8 cellular contexts compared by ENCODE assay signal in genomic region chr4:113355550-113356371, GRCh38.
DNase-seq lines count a peak whose midpoint lies in the region; ATAC-seq, FAIRE-seq and TF ChIP-seq lines count a peak whose summit lies in the region.

No MANE protein-coding gene starts in this region.

- H3K27me3 Mint-ChIP-seq in natural killer cell treated with Interleukin-12 subunit alpha and Interleukin-12 subunit beta and Interleukin-15 and Interleukin-18, amount 100 ng/mL, for 72 hours = peaks cover 28 to 57% of the 10 kb centered on the region in 2 donors

- peak overlapping the region; percentile 40 to 50 for H3K27ac Mint-ChIP-seq in natural killer cell treated with Interleukin-12 subunit alpha and Interleukin-12 subunit beta and Interleukin-15 and Interleukin-18, amount 100 ng/mL, for 72 hours

- peaks cover 26% of the 10 kb centered on the region for H3K9me3 Mint-ChIP-seq in natural killer cell treated with Interleukin-12 subunit alpha and Interleukin-12 subunit beta and Interleukin-15 and Interleukin-18, amount 100 ng/mL, for 72 hours

- H3K4me1 Mint-ChIP-seq in natural killer cell treated with Interleukin-12 subunit alpha and Interleukin-12 subunit beta and Interleukin-15 and Interleukin-18, amount 100 ng/mL, for 72 hours (ENCODE audit: low read depth in 2 of 2) = peaks cover 38 to 41% of the 10 kb centered on the region in 2 donors

- H3K36me3 Mint-ChIP-seq in natural killer cell treated with Interleukin-12 subunit alpha and Interleukin-12 subunit beta and Interleukin-15 and Interleukin-18, amount 100 ng/mL, for 72 hours = peaks cover 13% of the 10 kb centered on the region

- FAIRE-seq in urothelium cell line (lab: Jason Lieb, UNC) = peak; percentile 75

- TF ChIP-seq CTCF in WI38 (IDR thresholded peaks at IDR 0.05; ENCODE audit: low read depth, low read length) (no peak), cardiac fibroblast (IDR thresholded peaks at IDR 0.05; ENCODE audit: low read depth, low read length) (no peak)

- peak overlapping the region; percentile 53 for H3K4me3 Mint-ChIP-seq in natural killer cell treated with Interleukin-12 subunit alpha and Interleukin-12 subunit beta and Interleukin-15 and Interleukin-18, amount 100 ng/mL, for 72 hours

- DNase-seq in DMS79 treated with DMSO at 0.1 percent for 48 hours (lab: John Stamatoyannopoulos, UW) = peak; percentile 55
- DNase-seq in HS-27A (ENCODE audit: low read depth) = peak; percentile 89
- peak; percentile 91 to 95 for DNase-seq in cardiac fibroblast (ENCODE audit: low read depth in 2 of 2)
- DNase-seq in natural killer cell treated with Interleukin-12 subunit alpha and Interleukin-12 subunit beta and Interleukin-15 and Interleukin-18, amount 100 ng/mL, for 72 hours (ENCODE audit: low spot score) = peak; percentile 79
- peak; percentile 89 for DNase-seq in urothelium cell line (ENCODE audit: low spot score)
- DNase-seq in ecto neural progenitor cell (ENCODE audit: low spot score) = no peak

- peak overlapping the region; percentile 43 for H3K4me3 ChIP-seq in WI38 (ENCODE audit: low read depth, low read length)
- H3K4me3 ChIP-seq in cardiac fibroblast (replicated peaks in 1 of 2; ENCODE audit: low read depth in 2 of 2, low read length in 2 of 2) = peak overlapping the region in 1 of 2 donors; percentile 1

- ATAC-seq in GM21423 (IDR thresholded peaks at IDR 0.05; ENCODE audit: unreplicated experiment) = peak; percentile 98
- ATAC-seq in natural killer cell treated with Interleukin-12 subunit alpha and Interleukin-12 subunit beta and Interleukin-15 and Interleukin-18, amount 100 ng/mL, for 72 hours = peak; percentile 98 to 99
